ENCODE assay signal across 1 cellular context in the genomic region with DNA sequence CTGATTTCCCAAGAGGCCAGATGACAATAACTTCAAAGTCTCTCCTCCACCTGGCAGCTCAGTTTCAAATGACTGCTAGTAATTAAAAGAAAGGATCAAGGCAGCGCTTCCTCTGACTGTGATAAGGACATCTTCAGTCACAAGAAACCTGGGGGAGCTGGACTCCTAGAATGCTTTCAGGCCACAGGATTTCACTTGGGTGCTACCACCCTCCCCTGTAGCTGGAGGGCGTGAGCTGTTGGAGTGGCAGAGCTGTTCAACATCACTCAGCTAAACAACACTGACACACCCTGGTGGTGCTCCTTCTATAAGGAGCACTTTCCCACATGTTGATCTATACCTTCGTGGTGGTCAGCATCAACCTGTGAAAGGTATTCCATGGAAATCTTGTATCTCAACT.
TF ChIP-seq lines count a peak whose summit lies in the region.

No MANE protein-coding gene starts in this region.

TF ChIP-seq in GM23338, 12 proteins besides CTCF, POLR2A, EP300 and RAD21 (continued from another document):
- TF ChIP-seq, protein P1, sequence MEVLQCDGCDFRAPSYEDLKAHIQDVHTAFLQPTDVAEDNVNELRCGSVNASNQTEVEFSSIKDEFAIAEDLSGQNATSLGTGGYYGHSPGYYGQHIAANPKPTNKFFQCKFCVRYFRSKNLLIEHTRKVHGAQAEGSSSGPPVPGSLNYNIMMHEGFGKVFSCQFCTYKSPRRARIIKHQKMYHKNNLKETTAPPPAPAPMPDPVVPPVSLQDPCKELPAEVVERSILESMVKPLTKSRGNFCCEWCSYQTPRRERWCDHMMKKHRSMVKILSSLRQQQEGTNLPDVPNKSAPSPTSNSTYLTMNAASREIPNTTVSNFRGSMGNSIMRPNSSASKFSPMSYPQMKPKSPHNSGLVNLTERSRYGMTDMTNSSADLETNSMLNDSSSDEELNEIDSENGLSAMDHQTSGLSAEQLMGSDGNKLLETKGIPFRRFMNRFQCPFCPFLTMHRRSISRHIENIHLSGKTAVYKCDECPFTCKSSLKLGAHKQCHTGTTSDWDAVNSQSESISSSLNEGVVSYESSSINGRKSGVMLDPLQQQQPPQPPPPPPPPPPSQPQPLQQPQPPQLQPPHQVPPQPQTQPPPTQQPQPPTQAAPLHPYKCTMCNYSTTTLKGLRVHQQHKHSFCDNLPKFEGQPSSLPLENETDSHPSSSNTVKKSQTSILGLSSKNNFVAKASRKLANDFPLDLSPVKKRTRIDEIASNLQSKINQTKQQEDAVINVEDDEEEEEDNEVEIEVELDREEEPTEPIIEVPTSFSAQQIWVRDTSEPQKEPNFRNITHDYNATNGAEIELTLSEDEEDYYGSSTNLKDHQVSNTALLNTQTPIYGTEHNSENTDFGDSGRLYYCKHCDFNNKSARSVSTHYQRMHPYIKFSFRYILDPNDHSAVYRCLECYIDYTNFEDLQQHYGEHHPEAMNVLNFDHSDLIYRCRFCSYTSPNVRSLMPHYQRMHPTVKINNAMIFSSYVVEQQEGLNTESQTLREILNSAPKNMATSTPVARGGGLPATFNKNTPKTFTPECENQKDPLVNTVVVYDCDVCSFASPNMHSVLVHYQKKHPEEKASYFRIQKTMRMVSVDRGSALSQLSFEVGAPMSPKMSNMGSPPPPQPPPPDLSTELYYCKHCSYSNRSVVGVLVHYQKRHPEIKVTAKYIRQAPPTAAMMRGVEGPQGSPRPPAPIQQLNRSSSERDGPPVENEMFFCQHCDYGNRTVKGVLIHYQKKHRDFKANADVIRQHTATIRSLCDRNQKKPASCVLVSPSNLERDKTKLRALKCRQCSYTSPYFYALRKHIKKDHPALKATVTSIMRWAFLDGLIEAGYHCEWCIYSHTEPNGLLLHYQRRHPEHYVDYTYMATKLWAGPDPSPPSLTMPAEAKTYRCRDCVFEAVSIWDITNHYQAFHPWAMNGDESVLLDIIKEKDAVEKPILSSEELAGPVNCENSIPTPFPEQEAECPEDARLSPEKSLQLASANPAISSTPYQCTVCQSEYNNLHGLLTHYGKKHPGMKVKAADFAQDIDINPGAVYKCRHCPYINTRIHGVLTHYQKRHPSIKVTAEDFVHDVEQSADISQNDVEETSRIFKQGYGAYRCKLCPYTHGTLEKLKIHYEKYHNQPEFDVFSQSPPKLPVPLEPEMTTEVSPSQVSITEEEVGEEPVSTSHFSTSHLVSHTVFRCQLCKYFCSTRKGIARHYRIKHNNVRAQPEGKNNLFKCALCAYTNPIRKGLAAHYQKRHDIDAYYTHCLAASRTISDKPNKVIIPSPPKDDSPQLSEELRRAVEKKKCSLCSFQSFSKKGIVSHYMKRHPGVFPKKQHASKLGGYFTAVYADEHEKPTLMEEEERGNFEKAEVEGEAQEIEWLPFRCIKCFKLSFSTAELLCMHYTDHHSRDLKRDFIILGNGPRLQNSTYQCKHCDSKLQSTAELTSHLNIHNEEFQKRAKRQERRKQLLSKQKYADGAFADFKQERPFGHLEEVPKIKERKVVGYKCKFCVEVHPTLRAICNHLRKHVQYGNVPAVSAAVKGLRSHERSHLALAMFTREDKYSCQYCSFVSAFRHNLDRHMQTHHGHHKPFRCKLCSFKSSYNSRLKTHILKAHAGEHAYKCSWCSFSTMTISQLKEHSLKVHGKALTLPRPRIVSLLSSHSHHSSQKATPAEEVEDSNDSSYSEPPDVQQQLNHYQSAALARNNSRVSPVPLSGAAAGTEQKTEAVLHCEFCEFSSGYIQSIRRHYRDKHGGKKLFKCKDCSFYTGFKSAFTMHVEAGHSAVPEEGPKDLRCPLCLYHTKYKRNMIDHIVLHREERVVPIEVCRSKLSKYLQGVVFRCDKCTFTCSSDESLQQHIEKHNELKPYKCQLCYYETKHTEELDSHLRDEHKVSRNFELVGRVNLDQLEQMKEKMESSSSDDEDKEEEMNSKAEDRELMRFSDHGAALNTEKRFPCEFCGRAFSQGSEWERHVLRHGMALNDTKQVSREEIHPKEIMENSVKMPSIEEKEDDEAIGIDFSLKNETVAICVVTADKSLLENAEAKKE (CRISPR knock-in tag; IDR thresholded peaks at IDR 0.05): no peak
- TF ChIP-seq JUNB (IDR thresholded peaks at IDR 0.05; ENCODE audit: unreplicated experiment) (no peak), EZH2 (IDR thresholded peaks at IDR 0.05; ENCODE audit: low read depth, unreplicated experiment) (no peak), ETS1 (IDR thresholded peaks at IDR 0.05) (no peak)
